ENCODE assay signal across 21 cellular contexts in genomic region chr3:32148356-32148755, GRCh38. TPM values are rescaled to one million over a fixed set of nuclear protein-coding genes. Genes with fewer than 3 reads are reported as not detected.
DNase-seq lines count a peak whose midpoint lies in the region; ATAC-seq and TF ChIP-seq lines count a peak whose summit lies in the region.
"Had no signal": no experiment of that assay in that cellular context is flagged by ENCODE, and none has a peak within 500 bp of the region (broad histone marks: within the 10 kb centered on the region; RNA-seq: fewer than 3 reads in every experiment).

No MANE protein-coding gene starts in this region.

- 0 out of 2 replicates have a peak, but pooled peaks have one; percentile 4 for TF ChIP-seq CTCF in 22Rv1 (IDR thresholded peaks at IDR 0.05)
- TF ChIP-seq CTCF in foreskin fibroblast (IDR thresholded peaks at IDR 0.05; ENCODE audit: low read depth, low read length) = no peak
- TF ChIP-seq CTCF in neural progenitor cell (IDR thresholded peaks at IDR 0.05) = no peak

- H4K20me1 ChIP-seq in neural progenitor cell (ENCODE audit: low read depth) = no peaks in the 10 kb centered on the region
- H4K20me1 ChIP-seq: BLaER1 treated with 17β-estradiol and CSF1 and Interleukin-3, amounts not matched to agents 10 nM and 100 nM had no signal

- H3K4me2 ChIP-seq in neural progenitor cell = peak overlapping the region; percentile 10

- no peaks in the 10 kb centered on the region for H3K36me3 ChIP-seq in neural progenitor cell
- H3K36me3 ChIP-seq: SJSA1 had no signal

- H3K27ac Mint-ChIP-seq in T-helper 17 cell (peak overlapping the region; percentile 83), neural progenitor cell (no peak overlapping the region)

- H2AFZ ChIP-seq in neural progenitor cell (replicated peaks) = peak overlapping the region; percentile 58

- H3K27me3 Mint-ChIP-seq in T-helper 17 cell (no peaks in the 10 kb centered on the region), neural progenitor cell (ENCODE audit: insufficient read depth, low read depth) (peaks cover 6% of the 10 kb centered on the region)
- H3K27me3 Mint-ChIP-seq: CD8-positive, alpha-beta memory T cell had no signal

- H3K4me3 ChIP-seq in foreskin fibroblast (ENCODE audit: low read depth in 1 of 2, low read length in 2 of 2) (no peak overlapping the region), neural progenitor cell (no peak overlapping the region)
- H3K4me3 ChIP-seq: BLaER1 treated with 17β-estradiol and CSF1 and Interleukin-3, amounts not matched to agents 10 nM and 100 nM; K562; SJSA1 had no signal

- H3K9me3 Mint-ChIP-seq in neural progenitor cell = no peaks in the 10 kb centered on the region
- H3K9me3 Mint-ChIP-seq: CD8-positive, alpha-beta memory T cell had no signal

- no peak for DNase-seq in T-helper 17 cell
- DNase-seq in foreskin fibroblast = peak; percentile 6 to 30
- no peak for DNase-seq in neural progenitor cell (ENCODE audit: low spot score)
- no peak for DNase-seq in Ammon's horn (ENCODE audit: low spot score)
- no peak for DNase-seq in NCI-H69 (lab: John Stamatoyannopoulos, UW)
- DNase-seq: CD8-positive, alpha-beta memory T cell; DND-41; HCEC 1CT; MV-4-11; NCI-H1436; NCI-H2029; NCI-H2171; NCI-H510A; NCI-H82; PC-3 had no signal

- no peaks in the 10 kb centered on the region for H3K79me2 ChIP-seq in neural progenitor cell (ENCODE audit: low read depth)

- no peaks in the 10 kb centered on the region for H3K27me3 ChIP-seq in neural progenitor cell
- H3K27me3 ChIP-seq: BLaER1 treated with 17β-estradiol and CSF1 and Interleukin-3, amounts not matched to agents 10 nM and 100 nM; SJSA1 had no signal

- H3K9me3 ChIP-seq in T-helper 17 cell (ENCODE audit: control insufficient read depth, low read length, poor library complexity, severe bottlenecking) (no peaks in the 10 kb centered on the region), neural progenitor cell (ENCODE audit: low read depth) (no peaks in the 10 kb centered on the region)
- H3K9me3 ChIP-seq: BLaER1 treated with 17β-estradiol and CSF1 and Interleukin-3, amounts not matched to agents 10 nM and 100 nM; SJSA1 had no signal

- H3K9ac ChIP-seq in neural progenitor cell = no peak overlapping the region
- H3K9ac ChIP-seq: BLaER1 treated with 17β-estradiol and CSF1 and Interleukin-3, amounts not matched to agents 10 nM and 100 nM had no signal

- no peaks in the 10 kb centered on the region for H3F3A ChIP-seq in neural progenitor cell (ENCODE audit: low read depth)

- ATAC-seq in T-helper 17 cell = no peak
- no peak for ATAC-seq in GM18517 (IDR thresholded peaks at IDR 0.05; ENCODE audit: unreplicated experiment)
- ATAC-seq in HG02763 (IDR thresholded peaks at IDR 0.05; ENCODE audit: unreplicated experiment) = no peak
- ATAC-seq: K562 had no signal

- H3K27ac ChIP-seq in 22Rv1 (no peak overlapping the region), neural progenitor cell (no peak overlapping the region)
- H3K27ac ChIP-seq: BLaER1 treated with 17β-estradiol and CSF1 and Interleukin-3, amounts not matched to agents 10 nM and 100 nM; SJSA1 had no signal

- H3K36me3 Mint-ChIP-seq in T-helper 17 cell (ENCODE audit: low read depth) (peaks cover 5% of the 10 kb centered on the region), neural progenitor cell (peaks cover 2% of the 10 kb centered on the region)

- H3K4me3 Mint-ChIP-seq in T-helper 17 cell (no peak overlapping the region), neural progenitor cell (no peak overlapping the region)
- H3K4me3 Mint-ChIP-seq: CD8-positive, alpha-beta memory T cell had no signal

- no peaks in the 10 kb centered on the region for H3K4me1 ChIP-seq in neural progenitor cell

- peaks cover 5% of the 10 kb centered on the region for H3K4me1 Mint-ChIP-seq in T-helper 17 cell
- H3K4me1 Mint-ChIP-seq in neural progenitor cell = peaks cover 6% of the 10 kb centered on the region

RNA-seq across cellular contexts. Expression of gene GPD1L, which starts 41.9 kb away (rescaled TPM):
- total RNA-seq in T-helper 17 cell = 10 to 100 TPM; 24.1 to 32.6 TPM
- total RNA-seq in neural progenitor cell (ENCODE audit: low replicate concordance) = 1.6 and 5.6 TPM in 2 replicates

Comparison
In these comparisons a context has a peak if more than half of its experiments do, and no peak if none do; other contexts are left out.
1. DNase-seq: peak in foreskin fibroblast (2 of 2); none in T-helper 17 cell (0 of 3), neural progenitor cell (single experiment), Ammon's horn (single experiment) and NCI-H69 (single experiment).